8 cellular contexts compared by ENCODE assay signal in genomic region chr9:127937383-127938297, GRCh38. TPM values are rescaled to one million over a fixed set of nuclear protein-coding genes. Genes with fewer than 3 reads are reported as not detected.
DNase-seq lines count a peak whose midpoint lies in the region; ATAC-seq and TF ChIP-seq lines count a peak whose summit lies in the region.

TSS of gene DPM2 (minus strand) at chr9:127937854. CDS start at chr9:127937820, 34 bp downstream.

- H3K4me1 ChIP-seq in A673 (ENCODE audit: insufficient read depth, low read length, poor library complexity, severe bottlenecking), result peaks cover 13% of the 10 kb centered on the region

- peak within 1 kb of the TSS; percentile 87 for H3K4me3 ChIP-seq in A673 (ENCODE audit: low read depth, low read length, poor library complexity, severe bottlenecking)

- H3K4me3 Mint-ChIP-seq in central memory CD8-positive, alpha-beta T cell, result peak within 1 kb of the TSS; percentile 85

- H3K27me3 ChIP-seq in A673 (replicated peaks; ENCODE audit: insufficient read depth, low read depth, low read length, poor library complexity), result no peaks in the 10 kb centered on the region

- POLR2A ChIA-PET in A673 (lab: Charles Lee; ENCODE audit: low non-redundant PET), result no interaction called here

- peaks cover 41% of the 10 kb centered on the region for H3K4me1 Mint-ChIP-seq in central memory CD8-positive, alpha-beta T cell

- no peaks in the 10 kb centered on the region for H3K27me3 Mint-ChIP-seq in central memory CD8-positive, alpha-beta T cell

- peaks cover 37% of the 10 kb centered on the region for H3K36me3 Mint-ChIP-seq in central memory CD8-positive, alpha-beta T cell (ENCODE audit: insufficient read depth)

- peak within 1 kb of the TSS; percentile 53 for H3K27ac ChIP-seq in A673 (ENCODE audit: low read depth, low read length, poor library complexity, severe bottlenecking)

- CTCF ChIA-PET in A673 (lab: Charles Lee), result no interaction called here

- peak within 1 kb of the TSS; percentile 87 for H3K27ac Mint-ChIP-seq in central memory CD8-positive, alpha-beta T cell (ENCODE audit: low read depth)

- intact Hi-C loops in A673 (cut with micrococcal nuclease; ENCODE audit: unreplicated experiment), result no loop called here

- peak; percentile 95 for DNase-seq in A673 (ENCODE audit: low spot score)
- peak; percentile 82 for DNase-seq in NCI-H226
- peak; percentile 76 for DNase-seq in activated CD4-positive, CD25-positive, alpha-beta regulatory T cell treated with anti-CD3 and anti-CD28 coated beads, Interleukin-2, amount 50 U/mL, for 16 hours (ENCODE audit: low read depth, low spot score)
- DNase-seq in central memory CD8-positive, alpha-beta T cell (ENCODE audit: low spot score in 2 of 2), result peak; percentile 67 to 68
- DNase-seq in islet precursor cell, result peak; percentile 92
- DNase-seq in stimulated activated CD4-positive, alpha-beta T cell treated with anti-CD3 and anti-CD28 coated beads, Interleukin-12 subunit alpha, Interleukin-12 subunit beta, amount 100 ng/mL, for 24 hours (ENCODE audit: low read depth in 2 of 2), result peak; percentile 69 to 81

- peaks cover 17% of the 10 kb centered on the region for H3K36me3 ChIP-seq in A673 (ENCODE audit: insufficient read depth, low read length, poor library complexity, severe bottlenecking)

- no peaks in the 10 kb centered on the region for H3K9me3 ChIP-seq in A673 (ENCODE audit: low read depth, low read length, poor library complexity, severe bottlenecking)

- BruUV-seq in A673 (replicated peaks; lab: Mats Ljungman, UMichigan), result TSS peak; percentile 74

- no peak for TF ChIP-seq CTCF in A673 (conservative IDR thresholded peaks at IDR 0.05; ENCODE audit: low read depth, low read length)

- H3K9me3 Mint-ChIP-seq in central memory CD8-positive, alpha-beta T cell, result no peaks in the 10 kb centered on the region

- peak; percentile 66 for ATAC-seq in GM18858 (IDR thresholded peaks at IDR 0.05; ENCODE audit: unreplicated experiment)
- peak; percentile 97 for ATAC-seq in HG03066 (IDR thresholded peaks at IDR 0.05; ENCODE audit: low read depth, unreplicated experiment)
- ATAC-seq in central memory CD8-positive, alpha-beta T cell (replicated peaks; ENCODE audit: extremely low read depth, poor library complexity, severe bottlenecking), result peak; percentile 95

RNA-seq across cellular contexts. Expression of gene DPM2, which starts in this region (rescaled TPM):
- 51.5 and 52.9 TPM in 2 replicates for total RNA-seq in A673 (2021)

Comparison
In these comparisons a context has a peak if more than half of its experiments do, and no peak if none do; other contexts are left out.
1. Peak in every context shown above with its lines: DNase-seq, ATAC-seq, H3K4me3 ChIP-seq and H3K27ac ChIP-seq.